ENCODE assay signal across 11 cellular contexts in the genomic region with DNA sequence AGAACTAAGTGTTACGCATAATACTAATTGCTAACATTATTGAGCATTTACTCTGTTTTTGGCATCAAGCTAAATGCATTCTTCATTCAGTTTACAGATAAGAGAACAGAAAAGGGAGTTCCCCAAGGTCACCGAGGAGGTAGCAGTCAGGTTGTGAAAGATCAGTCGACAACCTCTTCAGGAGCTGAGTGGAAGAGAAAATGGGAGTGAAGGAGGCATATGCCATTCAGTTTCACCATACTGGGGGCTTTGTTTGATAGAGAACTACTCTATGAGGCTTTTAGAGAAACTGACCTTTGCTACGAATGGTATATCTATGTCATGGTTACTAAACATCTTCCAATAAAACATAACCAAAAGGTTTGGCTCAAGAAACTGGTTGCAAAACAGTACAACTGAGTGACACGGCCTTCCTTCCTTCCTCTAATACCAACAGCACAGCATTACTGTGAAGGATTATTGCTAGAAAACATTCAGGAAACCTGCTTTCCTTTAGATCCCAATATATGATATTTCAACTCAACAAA.
DNase-seq lines count a peak whose midpoint lies in the region; ATAC-seq and TF ChIP-seq lines count a peak whose summit lies in the region.
"Had no signal": no experiment of that assay in that cellular context is flagged by ENCODE, and none has a peak within 500 bp of the region (broad histone marks: within the 10 kb centered on the region; RNA-seq: fewer than 3 reads in every experiment).

No MANE protein-coding gene starts in this region.

- BruUV-seq in MCF 10A (replicated peaks; lab: Mats Ljungman, UMichigan) = no TSS peak
- BruUV-seq in mammary epithelial cell (replicated peaks; lab: Mats Ljungman, UMichigan) = no TSS peak

- CTCF ChIA-PET in MCF 10A (lab: Yijun Ruan, JAX) (interaction anchor here (0.7 to 1.2 kb wide), 2 partner anchors 28 to 414 kb away, joined by 3 to 6 read pairs; no protein-coding TSS in a partner anchor), mammary epithelial cell (lab: Charles Lee; ENCODE audit: low non-redundant PET) (interaction anchor here (0.7 kb wide), 1 partner anchor 25 kb away, joined by 6 read pairs; no protein-coding TSS in a partner anchor)
- CTCF ChIA-PET in naive thymus-derived CD4-positive, alpha-beta T cell (lab: Charles Lee) = no interaction called here

- 57% methylated on average over 5 of the region's 5 CpGs for WGBS in mammary epithelial cell (ENCODE audit: low coverage, missing lambda C conversion rate)
- WGBS in aorta, 2 donors = 49 to 51% methylated on average over 5 of the region's 5 CpGs

- H3K27ac ChIP-seq in mammary epithelial cell (ENCODE audit: insufficient read depth, low read depth, low read length) (no peak overlapping the region), epithelial cell of prostate (peak overlapping the region; percentile 16), aorta (ENCODE audit: low read depth in 1 of 2, low read length in 2 of 2) (no peak overlapping the region)
- H3K27ac ChIP-seq in naive thymus-derived CD4-positive, alpha-beta T cell (ENCODE audit: low read depth, low read length) = peak overlapping the region; percentile 5

- peak; percentile 60 for ATAC-seq in naive thymus-derived CD4-positive, alpha-beta T cell
- ATAC-seq in aorta (ENCODE audit: low FRiP score) (peak; percentile 3), GM19023 (IDR thresholded peaks at IDR 0.05; ENCODE audit: unreplicated experiment) (no peak), HG03439 (IDR thresholded peaks at IDR 0.05; ENCODE audit: unreplicated experiment) (no peak)
- ATAC-seq: activated CD4-positive, CD25-positive, alpha-beta regulatory T cell treated with anti-CD3 and anti-CD28 coated beads, Interleukin-2, amount 50 U/mL, for 24 hours had no signal

- intact Hi-C loops in MCF 10A (cut with micrococcal nuclease) (no loop called here), mammary epithelial cell (cut with micrococcal nuclease) (no loop called here), aorta (cut with DNase I) (loop anchor here in 1 of 2 donors (10.0 kb wide), 1 partner anchor 57 kb away; no protein-coding TSS in a partner anchor)
- intact Hi-C loops in naive thymus-derived CD4-positive, alpha-beta T cell (cut with micrococcal nuclease) = no loop called here

- H3K4me3 Mint-ChIP-seq in MCF 10A (ENCODE audit: unreplicated experiment) = no peak overlapping the region
- peak overlapping the region in 8 of 10 donors; percentile 20 to 64 (median 42) for H3K4me3 Mint-ChIP-seq in naive thymus-derived CD4-positive, alpha-beta T cell
- H3K4me3 Mint-ChIP-seq: memory B cell had no signal

- no peak overlapping the region for H3K9ac ChIP-seq in mammary epithelial cell (ENCODE audit: insufficient read depth, low read length)

- no peak overlapping the region for H3K4me2 ChIP-seq in mammary epithelial cell (ENCODE audit: insufficient read depth, low read depth, low read length)

- H3K36me3 ChIP-seq in mammary epithelial cell (ENCODE audit: insufficient read depth, low read length) (peaks cover 2% of the 10 kb centered on the region), aorta (ENCODE audit: control insufficient read depth in 1 of 2, insufficient read depth in 2 of 2, low read length in 1 of 2) (no peaks in the 10 kb centered on the region)
- H3K36me3 ChIP-seq in naive thymus-derived CD4-positive, alpha-beta T cell (ENCODE audit: control insufficient read depth in 2 of 3, insufficient read depth in 3 of 3, low read length in 3 of 3) = no peaks in the 10 kb centered on the region

- peaks cover 50% of the 10 kb centered on the region for H3K4me1 Mint-ChIP-seq in MCF 10A (ENCODE audit: insufficient read depth, unreplicated experiment)
- H3K4me1 Mint-ChIP-seq in naive thymus-derived CD4-positive, alpha-beta T cell = peaks cover 55 to 97% (median 73%) of the 10 kb centered on the region in 7 donors

- H3K9me3 ChIP-seq in mammary epithelial cell (replicated peaks; ENCODE audit: insufficient read depth, low read length) (no peaks in the 10 kb centered on the region), aorta (ENCODE audit: control insufficient read depth, low read length) (no peaks in the 10 kb centered on the region)
- H3K9me3 ChIP-seq in naive thymus-derived CD4-positive, alpha-beta T cell (ENCODE audit: control insufficient read depth in 2 of 3, low read length in 3 of 3) = no peaks in the 10 kb centered on the region

- DNase-seq in MCF 10A (ENCODE audit: unreplicated experiment) (peak; percentile 53), mammary epithelial cell (no peak), epithelial cell of prostate (ENCODE audit: low read depth, low spot score) (no peak), aorta (no peak), H4 (ENCODE audit: low spot score) (no peak)
- no peak for DNase-seq in naive thymus-derived CD4-positive, alpha-beta T cell
- DNase-seq: cortex of kidney had no signal

- dilution Hi-C loops in mammary epithelial cell (cut with HindIII; ENCODE audit: low sequenced_read_pairs) = no loop called here

- H3K4me1 ChIP-seq in mammary epithelial cell (ENCODE audit: insufficient read depth, low read length) = peaks cover 21% of the 10 kb centered on the region
- peaks cover 20 to 58% of the 10 kb centered on the region in 2 donors for H3K4me1 ChIP-seq in naive thymus-derived CD4-positive, alpha-beta T cell (ENCODE audit: control insufficient read depth in 2 of 2, insufficient read depth in 2 of 2, low read length in 2 of 2)
- H3K4me1 ChIP-seq in aorta (ENCODE audit: control insufficient read depth in 1 of 2, insufficient read depth in 2 of 2, low read length in 2 of 2) = peaks cover 3 to 17% of the 10 kb centered on the region in 2 donors

- peaks cover 98% of the 10 kb centered on the region for H3K79me2 ChIP-seq in mammary epithelial cell (ENCODE audit: insufficient read depth, low read length)

- TF ChIP-seq CTCF in MCF 10A (IDR thresholded peaks at IDR 0.05; ENCODE audit: unreplicated experiment) = no peak
- no peak for TF ChIP-seq CTCF in mammary epithelial cell (conservative IDR thresholded peaks at IDR 0.05 in 1 of 2, IDR thresholded peaks at IDR 0.05 in 1 of 2; ENCODE audit: extremely low read depth in 1 of 2, insufficient read depth in 1 of 2, low read depth in 1 of 2, low read length in 2 of 2)

- no peaks in the 10 kb centered on the region for H3K9me3 Mint-ChIP-seq in MCF 10A (ENCODE audit: unreplicated experiment)
- H3K9me3 Mint-ChIP-seq in naive thymus-derived CD4-positive, alpha-beta T cell = no peaks in the 10 kb centered on the region
- H3K9me3 Mint-ChIP-seq: memory B cell had no signal

- H4K20me1 ChIP-seq in mammary epithelial cell (ENCODE audit: insufficient read depth, low read length) = no peaks in the 10 kb centered on the region

- H3K4me3 ChIP-seq in mammary epithelial cell (replicated peaks in 1 of 3; ENCODE audit: insufficient read depth in 1 of 3, low read depth in 2 of 3, low read length in 3 of 3) (no peak overlapping the region), aorta (ENCODE audit: low read length in 2 of 2) (no peak overlapping the region)
- no peak overlapping the region for H3K4me3 ChIP-seq in naive thymus-derived CD4-positive, alpha-beta T cell (ENCODE audit: low read length)

- H3K27me3 ChIP-seq in mammary epithelial cell (ENCODE audit: insufficient read depth, low read length) (no peaks in the 10 kb centered on the region), aorta (ENCODE audit: control insufficient read depth in 1 of 2, insufficient read depth in 2 of 2, low read length in 1 of 2) (no peaks in the 10 kb centered on the region)
- no peaks in the 10 kb centered on the region for H3K27me3 ChIP-seq in naive thymus-derived CD4-positive, alpha-beta T cell (ENCODE audit: control insufficient read depth in 2 of 2, insufficient read depth in 2 of 2, low read length in 2 of 2)

- H2AFZ ChIP-seq in mammary epithelial cell (ENCODE audit: low read depth, low read length) = no peak overlapping the region

- POLR2A ChIA-PET in MCF 10A (lab: Yijun Ruan, JAX) = interaction anchor here (1.0 to 13.6 kb wide), 9 partner anchors 9 to 171 kb away, joined by 3 to 120 read pairs (median 3); no protein-coding TSS in a partner anchor
- POLR2A ChIA-PET in naive thymus-derived CD4-positive, alpha-beta T cell (lab: Charles Lee) = interaction anchor here (1.4 kb wide), 1 partner anchor 25 kb away, joined by 4 read pairs; no protein-coding TSS in a partner anchor

- peak overlapping the region; percentile 59 for H3K27ac Mint-ChIP-seq in MCF 10A (ENCODE audit: low read depth, unreplicated experiment)
- H3K27ac Mint-ChIP-seq in naive thymus-derived CD4-positive, alpha-beta T cell = peak overlapping the region in 8 of 9 donors; percentile 37 to 86 (median 68)
- H3K27ac Mint-ChIP-seq: memory B cell had no signal

- in situ Hi-C loops in mammary epithelial cell (cut with MboI; ENCODE audit: low sequenced_read_pairs in 2 of 2) = no loop called here

- H3K36me3 Mint-ChIP-seq in MCF 10A (ENCODE audit: insufficient read depth, unreplicated experiment) = peaks cover 6% of the 10 kb centered on the region
- H3K36me3 Mint-ChIP-seq in naive thymus-derived CD4-positive, alpha-beta T cell = peaks cover 0 to 1% (median 0%) of the 10 kb centered on the region in 5 donors
- H3K36me3 Mint-ChIP-seq: memory B cell had no signal

- H3K27me3 Mint-ChIP-seq in MCF 10A (ENCODE audit: insufficient read depth, unreplicated experiment) = no peaks in the 10 kb centered on the region
- no peaks in the 10 kb centered on the region for H3K27me3 Mint-ChIP-seq in naive thymus-derived CD4-positive, alpha-beta T cell
- H3K27me3 Mint-ChIP-seq: memory B cell had no signal

Comparison
In these comparisons a context has a peak if more than half of its experiments do, and no peak if none do; other contexts are left out.
1. H3K27ac ChIP-seq: peak in epithelial cell of prostate (single experiment) and naive thymus-derived CD4-positive, alpha-beta T cell (single experiment); none in mammary epithelial cell (single experiment) and aorta (0 of 2).
2. ATAC-seq: peak in naive thymus-derived CD4-positive, alpha-beta T cell (single experiment) and aorta (single experiment); none in GM19023 (single experiment) and HG03439 (single experiment).